Comparison of ENCODE assay signal across 1 cellular context in genomic region chr2:42342795-42343241, GRCh38.
TF ChIP-seq lines count a peak whose summit lies in the region.

No MANE protein-coding gene starts in this region.

TF ChIP-seq in GM23338, 12 proteins besides CTCF, POLR2A, EP300 and RAD21 (continued from another document):
- TF ChIP-seq, protein P1, sequence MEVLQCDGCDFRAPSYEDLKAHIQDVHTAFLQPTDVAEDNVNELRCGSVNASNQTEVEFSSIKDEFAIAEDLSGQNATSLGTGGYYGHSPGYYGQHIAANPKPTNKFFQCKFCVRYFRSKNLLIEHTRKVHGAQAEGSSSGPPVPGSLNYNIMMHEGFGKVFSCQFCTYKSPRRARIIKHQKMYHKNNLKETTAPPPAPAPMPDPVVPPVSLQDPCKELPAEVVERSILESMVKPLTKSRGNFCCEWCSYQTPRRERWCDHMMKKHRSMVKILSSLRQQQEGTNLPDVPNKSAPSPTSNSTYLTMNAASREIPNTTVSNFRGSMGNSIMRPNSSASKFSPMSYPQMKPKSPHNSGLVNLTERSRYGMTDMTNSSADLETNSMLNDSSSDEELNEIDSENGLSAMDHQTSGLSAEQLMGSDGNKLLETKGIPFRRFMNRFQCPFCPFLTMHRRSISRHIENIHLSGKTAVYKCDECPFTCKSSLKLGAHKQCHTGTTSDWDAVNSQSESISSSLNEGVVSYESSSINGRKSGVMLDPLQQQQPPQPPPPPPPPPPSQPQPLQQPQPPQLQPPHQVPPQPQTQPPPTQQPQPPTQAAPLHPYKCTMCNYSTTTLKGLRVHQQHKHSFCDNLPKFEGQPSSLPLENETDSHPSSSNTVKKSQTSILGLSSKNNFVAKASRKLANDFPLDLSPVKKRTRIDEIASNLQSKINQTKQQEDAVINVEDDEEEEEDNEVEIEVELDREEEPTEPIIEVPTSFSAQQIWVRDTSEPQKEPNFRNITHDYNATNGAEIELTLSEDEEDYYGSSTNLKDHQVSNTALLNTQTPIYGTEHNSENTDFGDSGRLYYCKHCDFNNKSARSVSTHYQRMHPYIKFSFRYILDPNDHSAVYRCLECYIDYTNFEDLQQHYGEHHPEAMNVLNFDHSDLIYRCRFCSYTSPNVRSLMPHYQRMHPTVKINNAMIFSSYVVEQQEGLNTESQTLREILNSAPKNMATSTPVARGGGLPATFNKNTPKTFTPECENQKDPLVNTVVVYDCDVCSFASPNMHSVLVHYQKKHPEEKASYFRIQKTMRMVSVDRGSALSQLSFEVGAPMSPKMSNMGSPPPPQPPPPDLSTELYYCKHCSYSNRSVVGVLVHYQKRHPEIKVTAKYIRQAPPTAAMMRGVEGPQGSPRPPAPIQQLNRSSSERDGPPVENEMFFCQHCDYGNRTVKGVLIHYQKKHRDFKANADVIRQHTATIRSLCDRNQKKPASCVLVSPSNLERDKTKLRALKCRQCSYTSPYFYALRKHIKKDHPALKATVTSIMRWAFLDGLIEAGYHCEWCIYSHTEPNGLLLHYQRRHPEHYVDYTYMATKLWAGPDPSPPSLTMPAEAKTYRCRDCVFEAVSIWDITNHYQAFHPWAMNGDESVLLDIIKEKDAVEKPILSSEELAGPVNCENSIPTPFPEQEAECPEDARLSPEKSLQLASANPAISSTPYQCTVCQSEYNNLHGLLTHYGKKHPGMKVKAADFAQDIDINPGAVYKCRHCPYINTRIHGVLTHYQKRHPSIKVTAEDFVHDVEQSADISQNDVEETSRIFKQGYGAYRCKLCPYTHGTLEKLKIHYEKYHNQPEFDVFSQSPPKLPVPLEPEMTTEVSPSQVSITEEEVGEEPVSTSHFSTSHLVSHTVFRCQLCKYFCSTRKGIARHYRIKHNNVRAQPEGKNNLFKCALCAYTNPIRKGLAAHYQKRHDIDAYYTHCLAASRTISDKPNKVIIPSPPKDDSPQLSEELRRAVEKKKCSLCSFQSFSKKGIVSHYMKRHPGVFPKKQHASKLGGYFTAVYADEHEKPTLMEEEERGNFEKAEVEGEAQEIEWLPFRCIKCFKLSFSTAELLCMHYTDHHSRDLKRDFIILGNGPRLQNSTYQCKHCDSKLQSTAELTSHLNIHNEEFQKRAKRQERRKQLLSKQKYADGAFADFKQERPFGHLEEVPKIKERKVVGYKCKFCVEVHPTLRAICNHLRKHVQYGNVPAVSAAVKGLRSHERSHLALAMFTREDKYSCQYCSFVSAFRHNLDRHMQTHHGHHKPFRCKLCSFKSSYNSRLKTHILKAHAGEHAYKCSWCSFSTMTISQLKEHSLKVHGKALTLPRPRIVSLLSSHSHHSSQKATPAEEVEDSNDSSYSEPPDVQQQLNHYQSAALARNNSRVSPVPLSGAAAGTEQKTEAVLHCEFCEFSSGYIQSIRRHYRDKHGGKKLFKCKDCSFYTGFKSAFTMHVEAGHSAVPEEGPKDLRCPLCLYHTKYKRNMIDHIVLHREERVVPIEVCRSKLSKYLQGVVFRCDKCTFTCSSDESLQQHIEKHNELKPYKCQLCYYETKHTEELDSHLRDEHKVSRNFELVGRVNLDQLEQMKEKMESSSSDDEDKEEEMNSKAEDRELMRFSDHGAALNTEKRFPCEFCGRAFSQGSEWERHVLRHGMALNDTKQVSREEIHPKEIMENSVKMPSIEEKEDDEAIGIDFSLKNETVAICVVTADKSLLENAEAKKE (CRISPR knock-in tag; IDR thresholded peaks at IDR 0.05), result no peak
- no peak for TF ChIP-seq ETS1 (IDR thresholded peaks at IDR 0.05)
- TF ChIP-seq JUNB (IDR thresholded peaks at IDR 0.05; ENCODE audit: unreplicated experiment), result no peak
- no peak for TF ChIP-seq NANOG (IDR thresholded peaks at IDR 0.05; ENCODE audit: borderline replicate concordance)
- no peak for TF ChIP-seq ZNF114 (CRISPR knock-in tag; IDR thresholded peaks at IDR 0.05)
- TF ChIP-seq EZH2 (IDR thresholded peaks at IDR 0.05; ENCODE audit: low read depth, unreplicated experiment), result no peak
- no peak for TF ChIP-seq STAT1 (IDR thresholded peaks at IDR 0.05; ENCODE audit: unreplicated experiment)
- no peak for TF ChIP-seq POLR2AphosphoS5 (IDR thresholded peaks at IDR 0.05; ENCODE audit: low read depth)
- no peak for TF ChIP-seq EZH2phosphoT487 (IDR thresholded peaks at IDR 0.05; ENCODE audit: unreplicated experiment)
- no peak for TF ChIP-seq CREB1 (CRISPR knock-in tag; IDR thresholded peaks at IDR 0.05; ENCODE audit: low read depth)
